In genomic region chr9:7075154-7075553, GRCh38 we compare ENCODE assay signal across 19 cellular contexts.
"Had no signal": no experiment of that assay in that cellular context is flagged by ENCODE, and none has a peak within 500 bp of the region (broad histone marks: within the 10 kb centered on the region; RNA-seq: fewer than 3 reads in every experiment).

No MANE protein-coding gene starts in this region.

- FAIRE-seq: endometrium, urothelium cell line had no signal

- H3K4me2 ChIP-seq: hepatocyte, smooth muscle cell had no signal

- H3K9me3 ChIP-seq: mucosa of descending colon, neutrophil, suprapubic skin, thyroid gland had no signal

- H3K4me3 ChIP-seq: hepatocyte, mucosa of descending colon, smooth muscle cell, suprapubic skin, thyroid gland had no signal

- H3K27me3 Mint-ChIP-seq: naive thymus-derived CD8-positive, alpha-beta T cell; type B pancreatic cell had no signal

- H3K9me3 Mint-ChIP-seq: naive thymus-derived CD8-positive, alpha-beta T cell; type B pancreatic cell had no signal

- H3K4me3 Mint-ChIP-seq: naive thymus-derived CD8-positive, alpha-beta T cell; type B pancreatic cell had no signal

- H3K27me3 ChIP-seq: foreskin keratinocyte, hepatocyte, neutrophil, suprapubic skin, thyroid gland had no signal

- H3K79me2 ChIP-seq: hepatocyte had no signal

- ATAC-seq: esophagus mucosa; foreskin keratinocyte; left colon; mucosa of descending colon; naive thymus-derived CD8-positive, alpha-beta T cell; right cardiac atrium had no signal

- H2AFZ ChIP-seq: hepatocyte had no signal

- H3K27ac ChIP-seq: foreskin keratinocyte, hepatocyte, neutrophil, suprapubic skin, thyroid gland had no signal

- H3K4me1 ChIP-seq: foreskin keratinocyte, suprapubic skin, thyroid gland had no signal

- DNase-seq: effector memory CD4-positive, alpha-beta T cell; foreskin keratinocyte; head of caudate nucleus; left colon; mammary epithelial cell; mucosa of descending colon; naive thymus-derived CD8-positive, alpha-beta T cell; right cardiac atrium; stimulated activated CD4-positive, alpha-beta T cell treated with anti-CD3 and anti-CD28 coated beads, Interleukin-2, amount 100 ng/mL, for 48 hours; stimulated activated naive CD4-positive, alpha-beta T cell treated with Interleukin-2 at 50 U/mL for 16 hours; thyroid gland had no signal

- H3K36me3 ChIP-seq: thyroid gland had no signal

- H3K27ac Mint-ChIP-seq: naive thymus-derived CD8-positive, alpha-beta T cell; type B pancreatic cell had no signal
